ENCODE assay signal across 16 cellular contexts in the genomic region with DNA sequence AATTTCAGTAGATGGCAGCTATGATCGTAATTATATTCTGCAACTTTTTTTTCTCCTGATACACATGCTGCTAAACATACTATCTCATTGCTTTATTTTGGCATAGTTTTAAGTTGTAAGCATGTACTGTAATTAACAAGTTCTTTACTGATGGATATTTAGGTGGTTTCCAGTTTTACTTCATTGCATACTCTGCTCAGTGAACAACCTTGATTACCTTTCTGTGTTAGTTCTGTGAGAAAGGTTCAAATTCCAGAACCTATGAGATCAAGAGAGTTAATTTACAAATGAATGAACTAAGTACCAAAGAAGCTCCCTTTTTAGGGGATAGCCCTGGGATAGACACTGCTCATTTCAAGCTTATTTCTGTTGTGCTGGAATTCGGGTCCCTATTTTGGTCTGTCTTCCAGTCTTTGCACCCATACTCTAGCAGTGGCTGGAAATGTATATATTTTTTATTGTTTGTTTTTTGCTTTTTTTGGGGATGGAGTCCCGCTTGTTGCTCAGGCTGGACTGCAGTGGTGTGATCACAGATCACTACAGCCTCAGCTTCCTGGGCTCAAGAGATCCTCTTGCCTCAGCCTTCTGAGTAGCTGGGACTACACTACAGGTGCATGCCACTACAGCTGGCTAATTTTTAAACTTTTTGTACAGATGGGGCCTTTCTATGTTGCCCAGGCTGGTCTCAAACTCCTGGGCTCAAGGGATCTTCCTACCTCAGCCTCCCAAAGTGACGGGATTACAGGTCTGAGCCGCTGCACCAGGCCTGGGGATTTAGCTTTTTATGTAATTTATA. TPM values are rescaled to one million over a fixed set of nuclear protein-coding genes. Genes with fewer than 3 reads are reported as not detected.
DNase-seq lines count a peak whose midpoint lies in the region; ATAC-seq and TF ChIP-seq lines count a peak whose summit lies in the region.
"Had no signal": no experiment of that assay in that cellular context is flagged by ENCODE, and none has a peak within 500 bp of the region (broad histone marks: within the 10 kb centered on the region; RNA-seq: fewer than 3 reads in every experiment).

No MANE protein-coding gene starts in this region.

- no peak overlapping the region for H3K27ac ChIP-seq in CD4-positive, alpha-beta memory T cell (ENCODE audit: low read depth, low read length)
- H3K27ac ChIP-seq: gastroesophageal sphincter, testis had no signal

- CTCF ChIA-PET in CD4-positive, alpha-beta memory T cell (lab: Charles Lee; ENCODE audit: partially characterized antibody), result no interaction called here
- CTCF ChIA-PET in WTC11 (lab: Charles Lee), result interaction anchor here (0.5 to 1.6 kb wide), 3 partner anchors 14 to 205 kb away, joined by 3 to 6 read pairs (median 5); no protein-coding TSS in a partner anchor

- no peaks in the 10 kb centered on the region for H3K27me3 Mint-ChIP-seq in CD4-positive, alpha-beta memory T cell
- no peaks in the 10 kb centered on the region for H3K27me3 Mint-ChIP-seq in WTC11 (ENCODE audit: low read depth)

- peak overlapping the region in 6 of 8 donors; percentile 34 to 68 (median 46) for H3K4me3 Mint-ChIP-seq in CD4-positive, alpha-beta memory T cell
- H3K4me3 Mint-ChIP-seq in WTC11, result peak overlapping the region; percentile 47

- no peaks in the 10 kb centered on the region for H3K9me3 ChIP-seq in CD4-positive, alpha-beta memory T cell (ENCODE audit: control insufficient read depth in 1 of 2, low read length in 2 of 2)
- no peaks in the 10 kb centered on the region for H3K9me3 ChIP-seq in mucosa of descending colon
- H3K9me3 ChIP-seq: gastroesophageal sphincter, testis had no signal

- POLR2A ChIA-PET in CD4-positive, alpha-beta memory T cell (lab: Charles Lee; ENCODE audit: partially characterized antibody), result interaction anchor here (1.6 kb wide), 1 partner anchor 10 kb away, joined by 5 read pairs; no protein-coding TSS in a partner anchor
- POLR2A ChIA-PET in WTC11 (lab: Charles Lee), result no interaction called here

- H3K36me3 ChIP-seq in CD4-positive, alpha-beta memory T cell (ENCODE audit: insufficient read depth, low read length), result no peaks in the 10 kb centered on the region
- no peaks in the 10 kb centered on the region for H3K36me3 ChIP-seq in mucosa of descending colon (ENCODE audit: low read depth)
- H3K36me3 ChIP-seq: gastroesophageal sphincter had no signal

- H3K27me3 ChIP-seq in CD4-positive, alpha-beta memory T cell (ENCODE audit: insufficient read depth, low read length), result no peaks in the 10 kb centered on the region
- H3K27me3 ChIP-seq: gastroesophageal sphincter, testis had no signal

- no peaks in the 10 kb centered on the region for H3K9me3 Mint-ChIP-seq in CD4-positive, alpha-beta memory T cell
- H3K9me3 Mint-ChIP-seq in WTC11, result no peaks in the 10 kb centered on the region

- H3K27ac Mint-ChIP-seq in CD4-positive, alpha-beta memory T cell, result peak overlapping the region in 1 of 7 donors; percentile 6
- peak overlapping the region; percentile 77 for H3K27ac Mint-ChIP-seq in WTC11

- H3K4me1 ChIP-seq in CD4-positive, alpha-beta memory T cell (ENCODE audit: insufficient read depth, low read length), result peaks cover 94% of the 10 kb centered on the region
- peaks cover 30% of the 10 kb centered on the region for H3K4me1 ChIP-seq in mucosa of descending colon (ENCODE audit: low read depth)

- H3K36me3 Mint-ChIP-seq in CD4-positive, alpha-beta memory T cell, result peaks cover 0 to 5% of the 10 kb centered on the region in 2 donors
- no peaks in the 10 kb centered on the region for H3K36me3 Mint-ChIP-seq in WTC11

- TF ChIP-seq CTCF in WTC11 (IDR thresholded peaks at IDR 0.05) (no peak), mucosa of descending colon (IDR thresholded peaks at IDR 0.05) (no peak), GM10266 (IDR thresholded peaks at IDR 0.05; ENCODE audit: control insufficient read depth, insufficient read depth, low read depth, missing control alignments) (no peak)

- intact Hi-C loops in CD4-positive, alpha-beta memory T cell (cut with micrococcal nuclease), result no loop called here
- intact Hi-C loops in mucosa of descending colon (cut with DNase I, micrococcal nuclease), result no loop called here

- H3K4me1 Mint-ChIP-seq in CD4-positive, alpha-beta memory T cell, result peaks cover 61 to 97% (median 80%) of the 10 kb centered on the region in 4 donors
- peaks cover 88% of the 10 kb centered on the region for H3K4me1 Mint-ChIP-seq in WTC11

- ATAC-seq in GM19463 (IDR thresholded peaks at IDR 0.05; ENCODE audit: unreplicated experiment) (peak; percentile 36), WTC11 (peak; percentile 77), mucosa of descending colon (peak; percentile 19)
- ATAC-seq: gastroesophageal sphincter had no signal

- H3K4me3 ChIP-seq in CD4-positive, alpha-beta memory T cell (ENCODE audit: low read length in 2 of 2), result no peak overlapping the region
- H3K4me3 ChIP-seq in mucosa of descending colon, result no peak overlapping the region
- H3K4me3 ChIP-seq: gastroesophageal sphincter, testis had no signal

- no peak for DNase-seq in CD4-positive, alpha-beta memory T cell
- DNase-seq in WTC11 (ENCODE audit: low spot score) (no peak), mucosa of descending colon (no peak), SHP77 treated with DMSO at 0.1 percent for 48 hours (lab: John Stamatoyannopoulos, UW) (no peak), NCI-H1105 (lab: John Stamatoyannopoulos, UW) (no peak), activated gamma-delta T cell treated with Interleukin-2 at 50 U/mL for 16 hours (no peak), GM10266 (ENCODE audit: extremely low spot score) (no peak)
- DNase-seq: IMR-90; NCI-H146; NCI-H446 treated with DMSO at 0.1 percent for 48 hours; posterior cingulate gyrus; stimulated activated CD4-positive, alpha-beta T cell treated with anti-CD3 and anti-CD28 coated beads, Interleukin-15, amount 100 ng/mL, for 24 hours; SW 1271; testis had no signal

TF ChIP-seq in WTC11, 78 proteins besides CTCF, POLR2A, EP300 and RAD21 (continues in another document):
- TF ChIP-seq E2F4 (CRISPR knock-in tag; IDR thresholded peaks at IDR 0.05; ENCODE audit: borderline replicate concordance, low read depth) (no peak), ZNF232 (CRISPR knock-in tag; IDR thresholded peaks at IDR 0.05) (no peak), IRF2 (CRISPR knock-in tag; IDR thresholded peaks at IDR 0.05; ENCODE audit: borderline replicate concordance, low read depth) (no peak), NFATC4 (CRISPR knock-in tag; IDR thresholded peaks at IDR 0.05) (no peak), NFE2L1 (CRISPR knock-in tag; IDR thresholded peaks at IDR 0.05) (no peak), SMAD3 (CRISPR knock-in tag; IDR thresholded peaks at IDR 0.05; ENCODE audit: borderline replicate concordance) (no peak), RORB (CRISPR knock-in tag; IDR thresholded peaks at IDR 0.05) (no peak), TP53 (CRISPR knock-in tag; IDR thresholded peaks at IDR 0.05) (no peak), ESRRA (CRISPR knock-in tag; IDR thresholded peaks at IDR 0.05; ENCODE audit: borderline replicate concordance) (no peak), ZNF416 (CRISPR knock-in tag; IDR thresholded peaks at IDR 0.05) (no peak), CREB1 (CRISPR knock-in tag; IDR thresholded peaks at IDR 0.05) (no peak), MXD4 (CRISPR knock-in tag; IDR thresholded peaks at IDR 0.05; ENCODE audit: borderline replicate concordance) (no peak), SP1 (CRISPR knock-in tag; conservative IDR thresholded peaks at IDR 0.05) (no peak), STAT6 (CRISPR knock-in tag; conservative IDR thresholded peaks at IDR 0.05; ENCODE audit: low read depth) (no peak)
- TF ChIP-seq, protein P1, sequence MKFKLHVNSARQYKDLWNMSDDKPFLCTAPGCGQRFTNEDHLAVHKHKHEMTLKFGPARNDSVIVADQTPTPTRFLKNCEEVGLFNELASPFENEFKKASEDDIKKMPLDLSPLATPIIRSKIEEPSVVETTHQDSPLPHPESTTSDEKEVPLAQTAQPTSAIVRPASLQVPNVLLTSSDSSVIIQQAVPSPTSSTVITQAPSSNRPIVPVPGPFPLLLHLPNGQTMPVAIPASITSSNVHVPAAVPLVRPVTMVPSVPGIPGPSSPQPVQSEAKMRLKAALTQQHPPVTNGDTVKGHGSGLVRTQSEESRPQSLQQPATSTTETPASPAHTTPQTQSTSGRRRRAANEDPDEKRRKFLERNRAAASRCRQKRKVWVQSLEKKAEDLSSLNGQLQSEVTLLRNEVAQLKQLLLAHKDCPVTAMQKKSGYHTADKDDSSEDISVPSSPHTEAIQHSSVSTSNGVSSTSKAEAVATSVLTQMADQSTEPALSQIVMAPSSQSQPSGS (CRISPR knock-in tag; IDR thresholded peaks at IDR 0.05; ENCODE audit: borderline replicate concordance, low read depth), result no peak

RNA-seq across cellular contexts. Expression of gene PAPOLA, which starts 10.6 kb away (rescaled TPM):
- 100 to 1,000 TPM; 236 to 244 TPM for total RNA-seq in CD4-positive, alpha-beta memory T cell
- polyA plus RNA-seq in CD4-positive, alpha-beta memory T cell, result 10 to 100 TPM; 74.3 to 78.4 TPM
- 184 to 210 TPM (median 193 TPM) in 3 replicates for total RNA-seq in WTC11 (2021)
- total RNA-seq in mucosa of descending colon, result 100 to 1,000 TPM; 146 to 214 (median 212) TPM

Comparison
In these comparisons a context has a peak if more than half of its experiments do, and no peak if none do; other contexts are left out.
1. ATAC-seq: peak in every context shown above with its lines; median percentile 77 in WTC11; 36 in GM19463; 19 in mucosa of descending colon.